In the genomic region with DNA sequence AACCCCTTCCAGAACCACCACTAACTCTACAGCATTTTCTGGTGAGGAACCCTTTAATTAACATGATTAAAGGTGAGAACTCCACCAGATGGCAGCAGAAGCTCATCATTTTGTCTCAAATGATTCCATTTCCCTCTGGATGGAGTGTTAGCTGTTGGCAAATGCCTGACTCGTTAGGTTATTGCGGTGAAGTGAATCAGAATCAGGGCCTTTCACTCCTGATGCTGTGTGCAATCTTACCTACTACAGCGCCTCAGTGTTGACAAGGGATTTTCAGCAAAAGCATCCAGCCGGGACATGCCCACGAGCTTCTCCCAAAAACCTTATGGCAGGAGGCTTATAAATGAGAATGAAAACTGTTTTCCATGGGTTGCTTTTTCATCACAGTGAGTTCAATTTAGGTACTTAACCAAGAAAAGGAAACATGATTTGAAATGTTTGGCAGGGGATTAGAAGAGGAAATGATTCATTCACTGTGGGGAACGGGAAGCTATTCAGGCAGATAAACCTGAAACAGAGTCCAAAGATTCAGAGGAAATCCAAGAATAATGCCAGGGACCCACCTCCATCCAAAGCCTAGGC, we compare ENCODE assay signal across 8 cellular contexts. TPM values are rescaled to one million over a fixed set of nuclear protein-coding genes. Genes with fewer than 3 reads are reported as not detected.
DNase-seq lines count a peak whose midpoint lies in the region; ATAC-seq, FAIRE-seq and TF ChIP-seq lines count a peak whose summit lies in the region.

No MANE protein-coding gene starts in this region.

- H3K4me3 ChIP-seq in AG04450 (ENCODE audit: low read depth, low read length), result peak overlapping the region; percentile 45
- peak overlapping the region; percentile 9 to 39 for H3K4me3 ChIP-seq in kidney (ENCODE audit: low read length in 2 of 2)

- H3K36me3 ChIP-seq in kidney (ENCODE audit: control insufficient read depth in 1 of 2, insufficient read depth in 2 of 2, low read length in 2 of 2), result no peaks in the 10 kb centered on the region

- peaks cover 10% of the 10 kb centered on the region for H3K9me3 ChIP-seq in AG04450 (ENCODE audit: control insufficient read depth, insufficient read depth, low read length)
- H3K9me3 ChIP-seq in kidney (ENCODE audit: control insufficient read depth in 1 of 2, low read length in 2 of 2), result no peaks in the 10 kb centered on the region

- H3K9ac ChIP-seq in kidney (ENCODE audit: low read length in 2 of 2), result peak overlapping the region in 1 of 2 donors; percentile 41

- H3K27ac ChIP-seq in AG04450 (ENCODE audit: low read depth, low read length) (peak overlapping the region; percentile 81), kidney (ENCODE audit: low read depth in 2 of 2, low read length in 2 of 2) (no peak overlapping the region)

- ATAC-seq in GM18907 (IDR thresholded peaks at IDR 0.05; ENCODE audit: unreplicated experiment), result no peak

- peaks cover 4% of the 10 kb centered on the region in 2 donors for H3K4me1 ChIP-seq in kidney (ENCODE audit: control insufficient read depth in 1 of 2, insufficient read depth in 1 of 2, low read depth in 1 of 2, low read length in 2 of 2)

- intact Hi-C loops in kidney (cut with DNase I), result no loop called here

- in situ Hi-C loops in GM13977 (cut with MboI; ENCODE audit: low pct_unique_long_range_greater_than_20kb, low sequenced_read_pairs, unreplicated experiment), result no loop called here

- POLR2A ChIA-PET in AG04450 (lab: Yijun Ruan, JAX), result interaction anchor here (0.8 to 1.8 kb wide), 5 partner anchors 48 to 322 kb away, joined by 3 to 13 read pairs (median 4); a partner anchor contains a TSS

- TF ChIP-seq CTCF in AG04450 (IDR thresholded peaks at IDR 0.05; ENCODE audit: low read depth, low read length) (peak; percentile 52), GM13977 (IDR thresholded peaks at IDR 0.05; ENCODE audit: extremely low read depth, insufficient read depth, missing control alignments) (peak; percentile 44), kidney (IDR thresholded peaks at IDR 0.05; ENCODE audit: borderline replicate concordance, extremely low read depth, insufficient read depth) (peak; percentile 65)

- CTCF ChIA-PET in AG04450 (lab: Charles Lee), result interaction anchor here (0.6 to 7.4 kb wide), 32 partner anchors 8 to 833 kb away, joined by 3 to 69 read pairs (median 5); a partner anchor contains a TSS

- FAIRE-seq in kidney (lab: Jason Lieb, UNC), result peak; percentile 86

- DNase-seq in AG04450 (ENCODE audit: low read depth, low spot score) (peak; percentile 86), GM13977 (ENCODE audit: low spot score) (peak; percentile 65), NCI-H187 (lab: John Stamatoyannopoulos, UW) (peak; percentile 31 to 72), T1000 (lab: John Stamatoyannopoulos, UW) (peak; percentile 68), cerebellar cortex (ENCODE audit: low spot score) (peak; percentile 92), kidney (no peak)
- DNase-seq in stimulated activated CD4-positive, alpha-beta T cell treated with anti-CD3 and anti-CD28 coated beads, Interleukin-15, amount 100 ng/mL, for 48 hours (ENCODE audit: low read depth in 2 of 2), result peak; percentile 25 to 27

- H3K27me3 ChIP-seq in AG04450 (ENCODE audit: control insufficient read depth, insufficient read depth, low read length), result no peaks in the 10 kb centered on the region

RNA-seq across cellular contexts. Expression of a gene that starts 48.0 kb away (rescaled TPM):
- 145 and 191 TPM in 2 replicates for polyA plus RNA-seq in AG04450 (2011; rRNA removed)
- polyA minus RNA-seq in AG04450 (2011; rRNA and poly(A)+ RNA removed), result 106 and 137 TPM in 2 replicates
- total RNA-seq in kidney, result 282 TPM
- 83.2 TPM for polyA plus RNA-seq in kidney (ENCODE audit: insufficient read depth, low read depth, low replicate concordance)
